24 cellular contexts compared by ENCODE assay signal in genomic region chr17:75494326-75494877, GRCh38.
"Had no signal": no experiment of that assay in that cellular context is flagged by ENCODE, and none has a peak within 500 bp of the region (broad histone marks: within the 10 kb centered on the region; RNA-seq: fewer than 3 reads in every experiment).

No MANE protein-coding gene starts in this region.

- H3K4me1 ChIP-seq: thyroid gland had no signal

- DNase-seq: effector CD4-positive, alpha-beta T cell; hypothalamus; immature natural killer cell; islet precursor cell; kidney glomerular epithelial cell; left ventricle myocardium superior; lower lobe of right lung; naive thymus-derived CD8-positive, alpha-beta T cell; nephron progenitor cell; pancreas; right lobe of liver; small intestine; stimulated activated CD4-positive, alpha-beta T cell treated with anti-CD3 and anti-CD28 coated beads, Interleukin-12 subunit alpha, Interleukin-12 subunit beta, amount 100 ng/mL, for 4 hours; stimulated activated CD4-positive, alpha-beta T cell treated with anti-CD3 and anti-CD28 coated beads, Interleukin-1b, Interleukin-23, amount 100 ng/mL, for 48 hours; stimulated activated CD4-positive, alpha-beta T cell treated with anti-CD3 and anti-CD28 coated beads, Interleukin-4, amount 100 ng/mL, for 1 hour; stimulated activated CD8-positive, alpha-beta memory T cell treated with anti-CD3 and anti-CD28 coated beads, Interleukin-4, amount 100 ng/mL, for 48 hours; stimulated activated naive CD4-positive, alpha-beta T cell; stimulated activated naive CD8-positive, alpha-beta T cell treated with anti-CD3 and anti-CD28 coated beads, Interleukin-15, amount 100 ng/mL, for 72 hours; thyroid gland; trophoblast cell had no signal

- H3K9me3 Mint-ChIP-seq: immature natural killer cell; naive thymus-derived CD8-positive, alpha-beta T cell; nephron progenitor cell; stimulated activated naive CD8-positive, alpha-beta T cell treated with anti-CD3 and anti-CD28 coated beads, Interleukin-15, amount 100 ng/mL, for 72 hours had no signal

- H3K4me3 Mint-ChIP-seq: immature natural killer cell; naive thymus-derived CD8-positive, alpha-beta T cell; nephron progenitor cell; stimulated activated naive CD8-positive, alpha-beta T cell treated with anti-CD3 and anti-CD28 coated beads, Interleukin-15, amount 100 ng/mL, for 72 hours had no signal

- H3K27me3 Mint-ChIP-seq: naive thymus-derived CD8-positive, alpha-beta T cell; stimulated activated naive CD8-positive, alpha-beta T cell treated with anti-CD3 and anti-CD28 coated beads, Interleukin-15, amount 100 ng/mL, for 72 hours had no signal

- ATAC-seq: left ventricle myocardium superior; lower lobe of right lung; naive thymus-derived CD8-positive, alpha-beta T cell; pancreas; right lobe of liver; stimulated activated naive CD8-positive, alpha-beta T cell treated with anti-CD3 and anti-CD28 coated beads, Interleukin-15, amount 100 ng/mL, for 72 hours had no signal

- FAIRE-seq: colon, frontal cortex, pancreas, small intestine had no signal

- H3K4me3 ChIP-seq: dorsolateral prefrontal cortex, lower lobe of right lung, pancreas, right lobe of liver, thyroid gland had no signal

- H3K27ac ChIP-seq: lower lobe of right lung, neutrophil, pancreas, right lobe of liver, thyroid gland had no signal

- H3K9me3 ChIP-seq: lower lobe of right lung, neutrophil, pancreas, right lobe of liver, thyroid gland had no signal

- H3K27me3 ChIP-seq: dorsolateral prefrontal cortex, neutrophil, pancreas, right lobe of liver, thyroid gland had no signal

- H3K27ac Mint-ChIP-seq: immature natural killer cell, nephron progenitor cell had no signal
